12 cellular contexts compared by ENCODE assay signal in the genomic region with DNA sequence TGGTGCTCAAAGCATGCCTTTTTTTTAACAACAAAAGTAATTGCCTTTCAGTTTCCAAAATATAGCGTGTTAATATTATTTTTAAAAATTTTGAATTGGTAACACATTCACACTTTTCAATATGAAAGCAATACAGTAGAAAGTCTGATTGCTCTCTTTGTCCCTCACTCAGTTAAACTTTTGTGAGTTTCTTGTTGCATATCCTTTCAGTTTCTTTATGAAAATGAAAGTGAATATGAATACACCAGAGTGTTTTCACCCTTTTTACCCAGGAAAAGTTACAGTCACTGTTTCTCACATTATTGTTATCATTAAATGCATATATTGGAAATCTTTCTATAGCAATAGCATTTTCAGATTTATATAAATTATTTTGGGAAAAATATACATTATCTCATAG.
A peak's percentile ranks its signal among the peaks of the same experiment; 100 is the strongest.
DNase-seq lines count a peak whose midpoint lies in the region; ATAC-seq, FAIRE-seq and TF ChIP-seq lines count a peak whose summit lies in the region.
"Had no signal": no experiment of that assay in that cellular context is flagged by ENCODE, and none has a peak within 500 bp of the region (broad histone marks: within the 10 kb centered on the region; RNA-seq: fewer than 3 reads in every experiment).

No MANE protein-coding gene starts in this region.

- CTCF ChIA-PET in HepG2 (lab: Yijun Ruan, JAX; ENCODE audit: low intra/inter-chr PET ratio, low total read pairs), result no interaction called here

- no TSS peak for BruUV-seq in HepG2 (replicated peaks; lab: Mats Ljungman, UMichigan)

- H3K79me2 ChIP-seq in ACC112 (ENCODE audit: control insufficient read depth, insufficient read depth, low read length, unreplicated experiment) (no peaks in the 10 kb centered on the region), HepG2 (ENCODE audit: insufficient read depth, low read length) (no peaks in the 10 kb centered on the region)

- H3K4me2 ChIP-seq in HepG2 (ENCODE audit: low read depth, low read length), result no peak overlapping the region
- H3K4me2 ChIP-seq: smooth muscle cell had no signal

- no peak for TF ChIP-seq POLR2A in transverse colon (IDR thresholded peaks at IDR 0.05)
- TF ChIP-seq POLR2A in HepG2 (IDR thresholded peaks at IDR 0.05; ENCODE audit: insufficient read depth in 1 of 2, low read depth in 2 of 2, low read length in 2 of 2), result no peak

- H3K9ac ChIP-seq in HepG2 (ENCODE audit: insufficient read depth, low read depth, low read length), result no peak overlapping the region

- no peak overlapping the region for H3K27ac ChIP-seq in ACC112 (ENCODE audit: low read depth, low read length)
- no peak overlapping the region for H3K27ac ChIP-seq in transverse colon
- H3K27ac ChIP-seq in HepG2 (ENCODE audit: extremely low read length, insufficient read depth, low read length), result no peak overlapping the region
- H3K27ac ChIP-seq in ascending aorta, result no peak overlapping the region
- H3K27ac ChIP-seq: coronary artery had no signal

- H3K36me3 ChIP-seq in ACC112 (ENCODE audit: insufficient read depth, low read length), result no peaks in the 10 kb centered on the region
- no peaks in the 10 kb centered on the region for H3K36me3 ChIP-seq in transverse colon
- H3K36me3 ChIP-seq in HepG2 (replicated peaks in 1 of 2; ENCODE audit: control insufficient read depth in 1 of 2, insufficient read depth in 2 of 2, low read length in 2 of 2), result no peaks in the 10 kb centered on the region
- no peaks in the 10 kb centered on the region for H3K36me3 ChIP-seq in ascending aorta

- H2AFZ ChIP-seq in ACC112 (ENCODE audit: low read length, unreplicated experiment) (no peak overlapping the region), HepG2 (ENCODE audit: low read length) (no peak overlapping the region)

- H3K4me1 ChIP-seq in ACC112 (ENCODE audit: control insufficient read depth, insufficient read depth, low read length, unreplicated experiment) (no peaks in the 10 kb centered on the region), transverse colon (no peaks in the 10 kb centered on the region), HepG2 (ENCODE audit: insufficient read depth, low read length) (no peaks in the 10 kb centered on the region), ascending aorta (no peaks in the 10 kb centered on the region)

- TF ChIP-seq CTCF in transverse colon (IDR thresholded peaks at IDR 0.05) (no peak), HepG2 (CRISPR knock-in tag; IDR thresholded peaks at IDR 0.05) (no peak), ascending aorta (IDR thresholded peaks at IDR 0.05) (no peak)

- no peaks in the 10 kb centered on the region for H4K20me1 ChIP-seq in HepG2 (ENCODE audit: insufficient read depth, low read length)

- H3K4me3 ChIP-seq in ACC112 (ENCODE audit: low read depth, low read length) (peak overlapping the region; percentile 56), transverse colon (no peak overlapping the region), HepG2 (replicated peaks in 1 of 3; ENCODE audit: insufficient read depth in 1 of 3, low read depth in 2 of 3, low read length in 3 of 3) (no peak overlapping the region), ascending aorta (no peak overlapping the region)
- H3K4me3 ChIP-seq: coronary artery, smooth muscle cell had no signal

- WGBS in transverse colon (ENCODE audit: low coverage in 1 of 2), 2 donors, result 76 to 80% methylated on average over 1 of the region's 1 CpG
- 14% methylated on average over 1 of the region's 1 CpG for WGBS in HepG2 (ENCODE audit: low lambda C conversion rate)

- no peak for TF ChIP-seq RAD21 in HepG2 (CRISPR knock-in tag; IDR thresholded peaks at IDR 0.05)

- POLR2A ChIA-PET in HepG2 (lab: Yijun Ruan, JAX), result no interaction called here

- no peak for TF ChIP-seq EP300 in transverse colon (IDR thresholded peaks at IDR 0.05; ENCODE audit: low read depth)
- TF ChIP-seq EP300 in HepG2 (IDR thresholded peaks at IDR 0.05; ENCODE audit: low read depth in 2 of 2, low read length in 2 of 2), result no peak
- no peak for TF ChIP-seq EP300 in HepG2 (CRISPR knock-in tag; IDR thresholded peaks at IDR 0.05; ENCODE audit: borderline replicate concordance)

- H3K27me3 ChIP-seq in ACC112 (ENCODE audit: insufficient read depth, low read length) (peaks cover 5% of the 10 kb centered on the region), transverse colon (no peaks in the 10 kb centered on the region), HepG2 (ENCODE audit: control insufficient read depth in 1 of 2, insufficient read depth in 2 of 2, low read length in 2 of 2) (no peaks in the 10 kb centered on the region), ascending aorta (no peaks in the 10 kb centered on the region)

- no peak for DNase-seq in transverse colon
- DNase-seq in NCI-H1436 treated with DMSO at 0.1 percent for 48 hours (lab: John Stamatoyannopoulos, UW), result no peak
- DNase-seq in HepG2 (ENCODE audit: low spot score), result no peak
- DNase-seq in ascending aorta (ENCODE audit: low spot score in 2 of 2), result no peak
- DNase-seq: KG1, NCI-H774 had no signal

- ATAC-seq in GM19023 (IDR thresholded peaks at IDR 0.05; ENCODE audit: unreplicated experiment), result peak; percentile 88
- ATAC-seq in HG02571 (IDR thresholded peaks at IDR 0.05; ENCODE audit: unreplicated experiment), result peak; percentile 97
- ATAC-seq in HG03432 (IDR thresholded peaks at IDR 0.05; ENCODE audit: unreplicated experiment), result peak; percentile 97
- no peak for ATAC-seq in HepG2

- H3K9me3 ChIP-seq in transverse colon, result no peaks in the 10 kb centered on the region
- H3K9me3 ChIP-seq in HepG2 (ENCODE audit: low read length), result no peaks in the 10 kb centered on the region
- H3K9me3 ChIP-seq in ascending aorta, result no peaks in the 10 kb centered on the region

- FAIRE-seq in HepG2 (lab: Jason Lieb, UNC), result no peak

- intact Hi-C loops in transverse colon (cut with DNase I; ENCODE audit: low total_unique reads), result no loop called here
- intact Hi-C loops in HepG2 (cut with micrococcal nuclease; ENCODE audit: unreplicated experiment), result loop anchor here (10.0 kb wide), 1 partner anchor 527 kb away; no protein-coding TSS in a partner anchor
- intact Hi-C loops in ascending aorta (cut with DNase I), result no loop called here

- in situ Hi-C loops in transverse colon (cut with MboI; ENCODE audit: low pct_ligation_motif_present in 1 of 4, low pct_unique_long_range_greater_than_20kb in 1 of 4, low sequenced_read_pairs in 3 of 4), result loop anchor here in 1 of 4 donors (25.0 kb wide), 1 partner anchor 359 kb away; no protein-coding TSS in a partner anchor
- in situ Hi-C loops in HepG2 (cut with HindIII; ENCODE audit: extremely low pct_ligation_motif_present, low pct_unique_long_range_greater_than_20kb), result loop anchor here (10.0 kb wide), 1 partner anchor 347 kb away; no protein-coding TSS in a partner anchor

TF ChIP-seq in HepG2, 621 proteins besides CTCF, POLR2A, EP300 and RAD21:
- no peak for TF ChIP-seq ZIK1 (CRISPR knock-in tag; IDR thresholded peaks at IDR 0.05; ENCODE audit: borderline replicate concordance, low read depth)
- TF ChIP-seq HMG20A (CRISPR knock-in tag; IDR thresholded peaks at IDR 0.05; ENCODE audit: borderline replicate concordance), result no peak
- no peak for TF ChIP-seq SP4 (CRISPR knock-in tag; IDR thresholded peaks at IDR 0.05)
- no peak for TF ChIP-seq ZNF317 (CRISPR knock-in tag; IDR thresholded peaks at IDR 0.05)
